In the genomic region with DNA sequence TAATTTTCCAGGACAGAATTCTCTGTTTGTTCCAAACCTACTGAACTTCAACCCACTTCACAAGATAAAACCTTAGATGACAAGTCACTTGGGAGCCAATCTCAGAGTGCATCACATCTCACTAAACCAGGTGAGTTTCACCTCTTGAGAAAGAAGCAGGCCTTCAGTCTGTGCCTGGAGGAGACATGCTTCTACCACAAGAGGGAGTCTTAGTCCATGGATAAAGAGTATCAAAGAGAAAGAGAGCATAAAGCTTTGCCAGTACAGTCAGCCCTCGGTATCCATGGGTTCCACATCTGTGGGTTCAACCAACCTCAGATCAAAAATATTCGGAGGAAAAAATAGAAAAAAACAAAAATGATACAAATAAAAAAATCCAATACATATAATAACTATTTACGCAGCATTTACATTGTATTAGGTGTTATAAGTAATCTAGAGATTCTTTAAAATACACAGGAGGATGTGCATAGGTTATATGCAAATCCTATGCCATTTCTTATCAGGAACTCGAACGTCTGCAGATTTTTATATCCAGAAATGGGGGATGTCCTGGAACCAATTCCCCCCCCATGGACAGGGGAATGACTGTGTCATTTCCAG, we compare ENCODE assay signal across 8 cellular contexts. TPM values are rescaled to one million over a fixed set of nuclear protein-coding genes. Genes with fewer than 3 reads are reported as not detected.
A peak's percentile ranks its signal among the peaks of the same experiment; 100 is the strongest.
DNase-seq lines count a peak whose midpoint lies in the region; ATAC-seq and TF ChIP-seq lines count a peak whose summit lies in the region.

No MANE protein-coding gene starts in this region.

- no peak for TF ChIP-seq POLR2A in sigmoid colon (IDR thresholded peaks at IDR 0.05)

- H3K4me1 ChIP-seq in sigmoid colon = no peaks in the 10 kb centered on the region

- no peaks in the 10 kb centered on the region for H3K9me3 ChIP-seq in sigmoid colon

- intact Hi-C loops in sciatic nerve (cut with DNase I) = no loop called here
- intact Hi-C loops in sigmoid colon (cut with DNase I) = no loop called here

- ATAC-seq in sciatic nerve (peak; percentile 57), GM21717 (IDR thresholded peaks at IDR 0.05; ENCODE audit: unreplicated experiment) (no peak)

- no peaks in the 10 kb centered on the region for H3K27me3 ChIP-seq in sigmoid colon

- H3K36me3 ChIP-seq in sigmoid colon = peaks cover 0 to 71% (median 19%) of the 10 kb centered on the region in 4 donors

- 44 to 70% methylated on average over 5 of the region's 5 CpGs for WGBS in sigmoid colon, 2 donors

- TF ChIP-seq CTCF in VCaP (conservative IDR thresholded peaks at IDR 0.05) (peak; percentile 98), sigmoid colon (IDR thresholded peaks at IDR 0.05) (peak in 2 of 4 experiments; percentile 34 to 36)

- TF ChIP-seq EP300 in sigmoid colon (IDR thresholded peaks at IDR 0.05) = no peak

- no peak overlapping the region for H3K27ac ChIP-seq in VCaP
- no peak overlapping the region for H3K27ac ChIP-seq in sigmoid colon

- H3K4me3 ChIP-seq in sigmoid colon = no peak overlapping the region

- peak; percentile 51 for DNase-seq in AG08396 (ENCODE audit: low spot score)
- peak; percentile 14 for DNase-seq in Daoy (ENCODE audit: low read depth)
- peak; percentile 16 to 38 for DNase-seq in NCI-H1930 (lab: John Stamatoyannopoulos, UW)
- DNase-seq in germinal center (ENCODE audit: low spot score) = peak; percentile 42
- no peak for DNase-seq in sciatic nerve (ENCODE audit: low spot score)
- DNase-seq in sigmoid colon = no peak

RNA-seq across cellular contexts. Expression of gene DUSP14, which starts 37.7 kb away (rescaled TPM):
- total RNA-seq in Daoy (2014; rRNA removed; shearing (Covaris generic)) = 29.8 and 30.9 TPM in 2 replicates
- 21.0 TPM for total RNA-seq in sciatic nerve
- 10 to 100 TPM; 18.5 to 25.2 (median 20.4) TPM for total RNA-seq in sigmoid colon
- 1 to 10 TPM; 1.2 to 3.6 (median 3.4) TPM for polyA plus RNA-seq in sigmoid colon

Comparison
In these comparisons a context has a peak if more than half of its experiments do, and no peak if none do; other contexts are left out.
1. DNase-seq: peak in AG08396 (single experiment), Daoy (single experiment), NCI-H1930 (2 of 2) and germinal center (single experiment); none in sciatic nerve (single experiment) and sigmoid colon (single experiment).